In genomic region chr15:60592386-60593339, GRCh38 we compare ENCODE assay signal across 8 cellular contexts.
DNase-seq lines count a peak whose midpoint lies in the region; ATAC-seq and TF ChIP-seq lines count a peak whose summit lies in the region.

No MANE protein-coding gene starts in this region.

- peaks cover 16% of the 10 kb centered on the region for H3K36me3 Mint-ChIP-seq in activated CD4-positive, alpha-beta T cell treated with anti-CD3 and anti-CD28 coated beads, Interleukin-2, amount 10 ng/mL, durations not matched to agents 7 days and 5 days (ENCODE audit: low read depth)
- no peaks in the 10 kb centered on the region for H3K36me3 Mint-ChIP-seq in dendritic cell treated with granulocyte-macrophage colony-stimulating factor and Interleukin-4, amounts not matched to agents 40 ng/mL and 50 ng/mL, for 4 days (ENCODE audit: low read depth)

- no peaks in the 10 kb centered on the region for H3K9me3 Mint-ChIP-seq in activated CD4-positive, alpha-beta T cell treated with anti-CD3 and anti-CD28 coated beads, Interleukin-2, amount 10 ng/mL, durations not matched to agents 7 days and 5 days
- no peaks in the 10 kb centered on the region for H3K9me3 Mint-ChIP-seq in dendritic cell treated with granulocyte-macrophage colony-stimulating factor and Interleukin-4, amounts not matched to agents 40 ng/mL and 50 ng/mL, for 4 days

- TF ChIP-seq CTCF in lower leg skin (IDR thresholded peaks at IDR 0.05), result no peak

- peak overlapping the region; percentile 73 for H3K4me3 ChIP-seq in lower leg skin (ENCODE audit: low read depth, poor library complexity, severe bottlenecking)

- POLR2A ChIA-PET in activated CD4-positive, alpha-beta T cell treated with anti-CD3 and anti-CD28 coated beads, Interleukin-2, amount 10 ng/mL, durations not matched to agents 7 days and 5 days (lab: Charles Lee), result no interaction called here

- peak overlapping the region; percentile 77 for H3K4me3 Mint-ChIP-seq in activated CD4-positive, alpha-beta T cell treated with anti-CD3 and anti-CD28 coated beads, Interleukin-2, amount 10 ng/mL, durations not matched to agents 7 days and 5 days
- peak overlapping the region; percentile 78 for H3K4me3 Mint-ChIP-seq in dendritic cell treated with granulocyte-macrophage colony-stimulating factor and Interleukin-4, amounts not matched to agents 40 ng/mL and 50 ng/mL, for 4 days

- 4 to 13% methylated on average over 12 to 49 of the region's 91 CpGs for WGBS in lower leg skin, 2 donors

- intact Hi-C loops in dendritic cell treated with granulocyte-macrophage colony-stimulating factor and Interleukin-4, amounts not matched to agents 40 ng/mL and 50 ng/mL, for 4 days (cut with micrococcal nuclease), result no loop called here
- intact Hi-C loops in lower leg skin (cut with DNase I; ENCODE audit: low total_unique reads), result no loop called here

- CTCF ChIA-PET in activated CD4-positive, alpha-beta T cell treated with anti-CD3 and anti-CD28 coated beads, Interleukin-2, amount 10 ng/mL, durations not matched to agents 7 days and 5 days (lab: Charles Lee), result interaction anchor here (1.0 to 3.9 kb wide), 7 partner anchors 8 to 324 kb away, joined by 3 to 10 read pairs (median 4); no protein-coding TSS in a partner anchor

- peaks cover 54% of the 10 kb centered on the region for H3K4me1 Mint-ChIP-seq in activated CD4-positive, alpha-beta T cell treated with anti-CD3 and anti-CD28 coated beads, Interleukin-2, amount 10 ng/mL, durations not matched to agents 7 days and 5 days
- peaks cover 4% of the 10 kb centered on the region for H3K4me1 Mint-ChIP-seq in dendritic cell treated with granulocyte-macrophage colony-stimulating factor and Interleukin-4, amounts not matched to agents 40 ng/mL and 50 ng/mL, for 4 days (ENCODE audit: low read depth)

- TF ChIP-seq POLR2A in lower leg skin (IDR thresholded peaks at IDR 0.05), result peak in 1 of 2 donors; percentile 58

- peak overlapping the region; percentile 85 for H3K27ac Mint-ChIP-seq in activated CD4-positive, alpha-beta T cell treated with anti-CD3 and anti-CD28 coated beads, Interleukin-2, amount 10 ng/mL, durations not matched to agents 7 days and 5 days
- peak overlapping the region; percentile 25 for H3K27ac Mint-ChIP-seq in dendritic cell treated with granulocyte-macrophage colony-stimulating factor and Interleukin-4, amounts not matched to agents 40 ng/mL and 50 ng/mL, for 4 days

- peaks cover 17% of the 10 kb centered on the region for H3K27me3 Mint-ChIP-seq in activated CD4-positive, alpha-beta T cell treated with anti-CD3 and anti-CD28 coated beads, Interleukin-2, amount 10 ng/mL, durations not matched to agents 7 days and 5 days
- peaks cover 77% of the 10 kb centered on the region for H3K27me3 Mint-ChIP-seq in dendritic cell treated with granulocyte-macrophage colony-stimulating factor and Interleukin-4, amounts not matched to agents 40 ng/mL and 50 ng/mL, for 4 days

- ATAC-seq in HG03095 (IDR thresholded peaks at IDR 0.05; ENCODE audit: unreplicated experiment), result peak; percentile 83

- peak; percentile 41 for DNase-seq in SIG-M5 treated with dmso at 0.1 percent for 504 hours (lab: John Stamatoyannopoulos, UW; ENCODE audit: unreplicated experiment)
- no peak for DNase-seq in SIG-M5 (lab: John Stamatoyannopoulos, UW)
- DNase-seq in NCI-H2227 treated with DMSO at 0.1 percent for 48 hours (lab: John Stamatoyannopoulos, UW), result peak; percentile 51
- peak; percentile 87 for DNase-seq in activated CD4-positive, alpha-beta T cell treated with anti-CD3 and anti-CD28 coated beads, Interleukin-2, amount 10 ng/mL, durations not matched to agents 7 days and 5 days
- DNase-seq in lower leg skin (ENCODE audit: low spot score in 2 of 2), result peak; percentile 84 to 98
- peak; percentile 62 to 78 for DNase-seq in stimulated activated CD4-positive, alpha-beta T cell treated with anti-CD3 and anti-CD28 coated beads, Interleukin-4, amount 100 ng/mL, for 48 hours (ENCODE audit: low read depth in 2 of 2)
